31 cellular contexts compared by ENCODE assay signal in the genomic region with DNA sequence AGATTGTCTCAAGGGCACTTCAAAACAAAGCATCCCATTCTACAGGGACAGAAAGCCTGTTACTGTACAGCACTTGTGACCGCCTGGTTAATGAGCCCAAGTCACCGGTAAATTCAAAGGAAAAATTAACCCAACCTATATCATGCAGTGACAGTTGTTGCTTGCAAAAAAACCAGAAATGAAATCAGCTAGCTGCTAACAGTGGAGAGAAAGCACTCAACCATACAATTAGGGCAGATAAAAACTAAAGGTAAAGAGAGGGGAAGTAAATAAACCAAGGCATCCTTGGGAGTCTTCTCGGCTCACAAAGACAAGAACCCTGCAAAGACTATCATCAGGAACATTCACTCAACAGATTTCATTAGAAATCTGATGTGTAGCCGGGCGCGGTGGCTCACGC. TPM values are rescaled to one million over a fixed set of nuclear protein-coding genes. Genes with fewer than 3 reads are reported as not detected.
A peak's percentile ranks its signal among the peaks of the same experiment; 100 is the strongest.
DNase-seq lines count a peak whose midpoint lies in the region; ATAC-seq, FAIRE-seq and TF ChIP-seq lines count a peak whose summit lies in the region.
"Had no signal": no experiment of that assay in that cellular context is flagged by ENCODE, and none has a peak within 500 bp of the region (broad histone marks: within the 10 kb centered on the region; RNA-seq: fewer than 3 reads in every experiment).

No MANE protein-coding gene starts in this region.

- H3K27ac Mint-ChIP-seq in activated CD8-positive, alpha-beta T cell treated with anti-CD3 and anti-CD28 coated beads for 36 hours = peak overlapping the region; percentile 16
- no peak overlapping the region for H3K27ac Mint-ChIP-seq in activated CD8-positive, alpha-beta T cell treated with anti-CD3 and anti-CD28 coated beads, Interleukin-2, amount 10 ng/mL, durations not matched to agents 7 days and 5 days
- H3K27ac Mint-ChIP-seq in stimulated activated naive B cell treated with anti-CD40 and anti-IgM and Interleukin-4, amounts not matched to agents 10 μg/mL and 1 μg/mL and 100 μg/mL, for 72 hours = peak overlapping the region; percentile 63
- H3K27ac Mint-ChIP-seq: activated CD4-positive, alpha-beta memory T cell treated with anti-CD3 and anti-CD28 coated beads, Interleukin-2, amount 10 ng/mL, durations not matched to agents 7 days and 5 days had no signal

- peaks cover 7% of the 10 kb centered on the region for H3K36me3 Mint-ChIP-seq in activated CD8-positive, alpha-beta T cell treated with anti-CD3 and anti-CD28 coated beads for 36 hours (ENCODE audit: low read depth)
- peaks cover 24% of the 10 kb centered on the region for H3K36me3 Mint-ChIP-seq in activated CD8-positive, alpha-beta T cell treated with anti-CD3 and anti-CD28 coated beads, Interleukin-2, amount 10 ng/mL, durations not matched to agents 7 days and 5 days (ENCODE audit: low read depth)
- peaks cover 13 to 26% of the 10 kb centered on the region in 2 donors for H3K36me3 Mint-ChIP-seq in stimulated activated naive B cell treated with anti-CD40 and anti-IgM and Interleukin-4, amounts not matched to agents 10 μg/mL and 1 μg/mL and 100 μg/mL, for 72 hours

- peak; percentile 62 for FAIRE-seq in K562 (lab: Jason Lieb, UNC)
- FAIRE-seq: H54, TTC549, urothelium cell line had no signal

- peaks cover 83% of the 10 kb centered on the region for H3K79me2 ChIP-seq in K562 (ENCODE audit: control insufficient read depth, insufficient read depth, low read length)

- H3K27me3 ChIP-seq in K562 (ENCODE audit: control insufficient read depth in 2 of 2, insufficient read depth in 2 of 2, low read length in 2 of 2) = no peaks in the 10 kb centered on the region
- H3K27me3 ChIP-seq: gastrocnemius medialis, hepatocyte, MG63, testis had no signal

- H3K4me3 Mint-ChIP-seq in activated CD8-positive, alpha-beta T cell treated with anti-CD3 and anti-CD28 coated beads for 36 hours = no peak overlapping the region
- no peak overlapping the region for H3K4me3 Mint-ChIP-seq in activated CD8-positive, alpha-beta T cell treated with anti-CD3 and anti-CD28 coated beads, Interleukin-2, amount 10 ng/mL, durations not matched to agents 7 days and 5 days
- peak overlapping the region; percentile 21 to 34 for H3K4me3 Mint-ChIP-seq in stimulated activated naive B cell treated with anti-CD40 and anti-IgM and Interleukin-4, amounts not matched to agents 10 μg/mL and 1 μg/mL and 100 μg/mL, for 72 hours
- H3K4me3 Mint-ChIP-seq: activated CD4-positive, alpha-beta memory T cell treated with anti-CD3 and anti-CD28 coated beads, Interleukin-2, amount 10 ng/mL, durations not matched to agents 7 days and 5 days had no signal

- no peaks in the 10 kb centered on the region for H3K9me3 ChIP-seq in K562 (replicated peaks; ENCODE audit: control insufficient read depth, insufficient read depth, low read depth, low read length)
- H3K9me3 ChIP-seq: gastrocnemius medialis, MG63, testis had no signal

- no peaks in the 10 kb centered on the region for H3K27me3 Mint-ChIP-seq in activated CD8-positive, alpha-beta T cell treated with anti-CD3 and anti-CD28 coated beads for 36 hours
- no peaks in the 10 kb centered on the region for H3K27me3 Mint-ChIP-seq in activated CD8-positive, alpha-beta T cell treated with anti-CD3 and anti-CD28 coated beads, Interleukin-2, amount 10 ng/mL, durations not matched to agents 7 days and 5 days (ENCODE audit: low read depth)
- no peaks in the 10 kb centered on the region for H3K27me3 Mint-ChIP-seq in stimulated activated naive B cell treated with anti-CD40 and anti-IgM and Interleukin-4, amounts not matched to agents 10 μg/mL and 1 μg/mL and 100 μg/mL, for 72 hours
- H3K27me3 Mint-ChIP-seq: activated CD4-positive, alpha-beta memory T cell treated with anti-CD3 and anti-CD28 coated beads, Interleukin-2, amount 10 ng/mL, durations not matched to agents 7 days and 5 days; CD4-positive, alpha-beta memory T cell had no signal

- no peak for TF ChIP-seq CTCF in activated CD8-positive, alpha-beta T cell treated with anti-CD3 and anti-CD28 coated beads for 36 hours (IDR thresholded peaks at IDR 0.05)
- no peak for TF ChIP-seq CTCF in K562 (IDR thresholded peaks at IDR 0.05 in 2 of 3, conservative IDR thresholded peaks at IDR 0.05 in 1 of 3; ENCODE audit: insufficient read depth in 2 of 3, low read depth in 1 of 3, low read length in 3 of 3)

- no peak overlapping the region for H3K27ac ChIP-seq in K562 (ENCODE audit: extremely low read depth, low read depth, low read length)
- H3K27ac ChIP-seq: gastrocnemius medialis, hepatocyte had no signal

- no peak for TF ChIP-seq EP300 in K562 (IDR thresholded peaks at IDR 0.05; ENCODE audit: low read length)

- POLR2A ChIA-PET in activated CD8-positive, alpha-beta T cell treated with anti-CD3 and anti-CD28 coated beads for 36 hours (lab: Charles Lee) = no interaction called here
- POLR2A ChIA-PET in activated CD8-positive, alpha-beta T cell treated with anti-CD3 and anti-CD28 coated beads, Interleukin-2, amount 10 ng/mL, durations not matched to agents 7 days and 5 days (lab: Charles Lee) = no interaction called here
- POLR2A ChIA-PET in K562 (lab: Yijun Ruan, JAX) = no interaction called here

- DNase-seq in activated CD8-positive, alpha-beta T cell treated with anti-CD3 and anti-CD28 coated beads for 36 hours = no peak
- no peak for DNase-seq in activated CD8-positive, alpha-beta T cell treated with anti-CD3 and anti-CD28 coated beads, Interleukin-2, amount 10 ng/mL, durations not matched to agents 7 days and 5 days
- DNase-seq in NCI-H2227 (lab: John Stamatoyannopoulos, UW; ENCODE audit: unreplicated experiment) = peak; percentile 58
- no peak for DNase-seq in K562 (ENCODE audit: extremely low read depth in 1 of 4, low spot score in 3 of 4)
- DNase-seq in stimulated activated naive B cell treated with anti-CD40 and anti-IgM and Interleukin-4, amounts not matched to agents 10 μg/mL and 1 μg/mL and 100 μg/mL, for 72 hours = no peak
- no peak for DNase-seq in NCI-H2171 (lab: John Stamatoyannopoulos, UW)
- no peak for DNase-seq in effector CD8-positive, alpha-beta T cell (lab: John Stamatoyannopoulos, UW)
- DNase-seq: activated CD4-positive, alpha-beta memory T cell treated with anti-CD3 and anti-CD28 coated beads, Interleukin-2, amount 10 ng/mL, durations not matched to agents 7 days and 5 days; activated CD4-positive, alpha-beta T cell treated with anti-CD3 and anti-CD28 coated beads for 1 hour; activated effector memory CD4-positive, alpha-beta T cell treated with Interleukin-2 at 50 U/mL for 16 hours; CD4-positive, alpha-beta memory T cell; central memory CD4-positive, alpha-beta T cell; dermis blood vessel endothelial cell; DMS 273 treated with DMSO at 0.1 percent for 48 hours; gastrocnemius medialis; KBM-7; left colon; MG63; NCI-H2107; NCI-H510A treated with DMSO at 0.1 percent for 48 hours; occipital lobe; SHP77 treated with DMSO at 0.1 percent for 48 hours; stimulated activated CD4-positive, alpha-beta T cell treated with anti-CD3 and anti-CD28 coated beads, Interleukin-4, amount 100 ng/mL, for 4 hours; stimulated activated naive CD8-positive, alpha-beta T cell treated with anti-CD3 and anti-CD28 coated beads, Interleukin-15, Interleukin-2, amounts not matched to agents 100 U/mL and 50 U/mL, for 24 hours; T-helper 1 cell; testis had no signal

- H3K4me3 ChIP-seq in K562 = no peak overlapping the region
- H3K4me3 ChIP-seq: gastrocnemius medialis, hepatocyte, MG63, testis had no signal

- BruUV-seq in K562 (replicated peaks; lab: Mats Ljungman, UMichigan) = no TSS peak

- WGBS in K562 (ENCODE audit: insufficient coverage, low coverage, missing lambda C conversion rate) = 82% methylated on average over 7 of the region's 7 CpGs

- no peak overlapping the region for H3K4me2 ChIP-seq in K562 (ENCODE audit: insufficient read depth, low read length)
- H3K4me2 ChIP-seq: hepatocyte had no signal

- TF ChIP-seq RAD21 in K562 (CRISPR knock-in tag; conservative IDR thresholded peaks at IDR 0.05 in 1 of 2, IDR thresholded peaks at IDR 0.05 in 1 of 2) = no peak

- ATAC-seq in activated CD8-positive, alpha-beta T cell treated with anti-CD3 and anti-CD28 coated beads for 36 hours = no peak
- no peak for ATAC-seq in activated CD8-positive, alpha-beta T cell treated with anti-CD3 and anti-CD28 coated beads, Interleukin-2, amount 10 ng/mL, durations not matched to agents 7 days and 5 days
- ATAC-seq in K562 (no peak), HG03442 (IDR thresholded peaks at IDR 0.05; ENCODE audit: unreplicated experiment) (no peak)
- peak; percentile 91 to 92 for ATAC-seq in stimulated activated naive B cell treated with anti-CD40 and anti-IgM and Interleukin-4, amounts not matched to agents 10 μg/mL and 1 μg/mL and 100 μg/mL, for 72 hours (replicated peaks)
- ATAC-seq: gastrocnemius medialis; left colon; stimulated activated naive CD8-positive, alpha-beta T cell treated with anti-CD3 and anti-CD28 coated beads, Interleukin-15, Interleukin-2, amounts not matched to agents 100 U/mL and 50 U/mL, for 24 hours had no signal

- in situ Hi-C loops in K562 (cut with MboI) = no loop called here

- peaks cover 7 to 13% of the 10 kb centered on the region in 2 experiments; a peak in 3 of 5 replicates for H3K4me1 ChIP-seq in K562 (replicated peaks in 1 of 2; ENCODE audit: control insufficient read depth in 2 of 2, insufficient read depth in 2 of 2, low read length in 2 of 2)

- CTCF ChIA-PET in activated CD8-positive, alpha-beta T cell treated with anti-CD3 and anti-CD28 coated beads for 36 hours (lab: Charles Lee) = interaction anchor here (6.1 kb wide), 1 partner anchor 25 kb away, joined by 46 read pairs; the partner anchor contains the start of gene PSMC3IP
- CTCF ChIA-PET in activated CD8-positive, alpha-beta T cell treated with anti-CD3 and anti-CD28 coated beads, Interleukin-2, amount 10 ng/mL, durations not matched to agents 7 days and 5 days (lab: Charles Lee) = no interaction called here
- CTCF ChIA-PET in K562 (lab: Yijun Ruan, JAX; ENCODE audit: low intra/inter-chr PET ratio) = interaction anchor here (0.5 kb wide), 1 partner anchor 10 kb away, joined by 3 read pairs; no protein-coding TSS in a partner anchor

- no peak overlapping the region for H2AFZ ChIP-seq in K562 (ENCODE audit: low read depth, low read length)
- H2AFZ ChIP-seq: hepatocyte had no signal

- intact Hi-C loops in activated CD8-positive, alpha-beta T cell treated with anti-CD3 and anti-CD28 coated beads for 36 hours (cut with micrococcal nuclease) = no loop called here
- intact Hi-C loops in K562 (cut with micrococcal nuclease) = no loop called here

- TF ChIP-seq POLR2A in K562 (conservative IDR thresholded peaks at IDR 0.05) = no peak

- peaks cover 53% of the 10 kb centered on the region for H3K4me1 Mint-ChIP-seq in activated CD8-positive, alpha-beta T cell treated with anti-CD3 and anti-CD28 coated beads for 36 hours (ENCODE audit: low read depth)
- peaks cover 47% of the 10 kb centered on the region for H3K4me1 Mint-ChIP-seq in activated CD8-positive, alpha-beta T cell treated with anti-CD3 and anti-CD28 coated beads, Interleukin-2, amount 10 ng/mL, durations not matched to agents 7 days and 5 days (ENCODE audit: low read depth)
- H3K4me1 Mint-ChIP-seq in stimulated activated naive B cell treated with anti-CD40 and anti-IgM and Interleukin-4, amounts not matched to agents 10 μg/mL and 1 μg/mL and 100 μg/mL, for 72 hours = peaks cover 34 to 70% of the 10 kb centered on the region in 2 donors

- peaks cover 3% of the 10 kb centered on the region; the same call in 1 of the 2 replicates for H4K20me1 ChIP-seq in K562 (replicated peaks; ENCODE audit: control insufficient read depth, insufficient read depth, low read length)

- peaks cover 2% of the 10 kb centered on the region for H3K36me3 ChIP-seq in K562 (ENCODE audit: control insufficient read depth, insufficient read depth, low read length)
- H3K36me3 ChIP-seq: gastrocnemius medialis had no signal

- no peaks in the 10 kb centered on the region for H3K9me1 ChIP-seq in K562 (ENCODE audit: control insufficient read depth, insufficient read depth, low read length)

- H3K9me3 Mint-ChIP-seq in activated CD8-positive, alpha-beta T cell treated with anti-CD3 and anti-CD28 coated beads for 36 hours = no peaks in the 10 kb centered on the region
- no peaks in the 10 kb centered on the region for H3K9me3 Mint-ChIP-seq in activated CD8-positive, alpha-beta T cell treated with anti-CD3 and anti-CD28 coated beads, Interleukin-2, amount 10 ng/mL, durations not matched to agents 7 days and 5 days (ENCODE audit: insufficient read depth)
- no peaks in the 10 kb centered on the region for H3K9me3 Mint-ChIP-seq in stimulated activated naive B cell treated with anti-CD40 and anti-IgM and Interleukin-4, amounts not matched to agents 10 μg/mL and 1 μg/mL and 100 μg/mL, for 72 hours
- H3K9me3 Mint-ChIP-seq: activated CD4-positive, alpha-beta memory T cell treated with anti-CD3 and anti-CD28 coated beads, Interleukin-2, amount 10 ng/mL, durations not matched to agents 7 days and 5 days; CD4-positive, alpha-beta memory T cell had no signal

- no peak overlapping the region for H3K9ac ChIP-seq in K562 (ENCODE audit: insufficient read depth in 1 of 2, low read depth in 2 of 2, low read length in 2 of 2)

RNA-seq across cellular contexts. Expression of gene RETREG3, which starts 5.9 kb away (rescaled TPM):
- 10 to 100 TPM; 25.0 to 28.2 TPM for total RNA-seq in activated CD8-positive, alpha-beta T cell treated with anti-CD3 and anti-CD28 coated beads for 36 hours
- 10 to 100 TPM; 53.6 to 54.7 TPM for total RNA-seq in activated CD8-positive, alpha-beta T cell treated with anti-CD3 and anti-CD28 coated beads, Interleukin-2, amount 10 ng/mL, durations not matched to agents 7 days and 5 days
- total RNA-seq in K562 (2011; cell fraction: chromatin; rRNA removed; ENCODE audit: low replicate concordance) = 79.8 and 135 TPM in 2 replicates
- total RNA-seq in K562 (2011; cell fraction: nucleolus; rRNA removed) = 81.9 and 89.6 TPM in 2 replicates
- 93.5 and 119 TPM in 2 replicates for total RNA-seq in K562 (2011; cell fraction: nucleoplasm; rRNA removed)
- 16.9 and 23.5 TPM in 2 replicates for total RNA-seq in K562 (2014; rRNA removed)
- total RNA-seq in K562 (2014; rRNA removed; fragmentation: Illumina TruSeq; extraction: Trizol) = 25.6 and 26.4 TPM in 2 replicates
- total RNA-seq in K562 (2015; rRNA removed; fragmentation: Illumina TruSeq; extraction: Trizol) = 19.6 and 20.9 TPM in 2 replicates
- 35.7 and 39.0 TPM in 2 replicates for total RNA-seq in K562 (2021)
- 23.9 and 24.5 TPM in 2 replicates for polyA plus RNA-seq in K562 (2011; rRNA removed)
- 20.1 and 25.9 TPM in 2 replicates for polyA plus RNA-seq in K562 (2011; cell fraction: cytosol; rRNA removed)
- 22.8 and 41.6 TPM in 2 replicates for polyA plus RNA-seq in K562 (2011; cell fraction: nucleus; rRNA removed)
- polyA plus RNA-seq in K562 (2012) = 15.5 and 15.6 TPM in 2 replicates
- 16.5 and 17.4 TPM in 2 replicates for polyA plus RNA-seq in K562 (2014; fragmentation: Illumina TruSeq; extraction: Trizol)
- 1 to 10 TPM; 4.1 to 5.3 TPM for polyA plus RNA-seq in K562 (2014; fragmentation: Nextera tagmentation; extraction: Ambion mirVana)
- 14.2 and 14.6 TPM in 2 replicates for polyA plus RNA-seq in K562 (2014; rRNA removed)
- 37.6 and 78.2 TPM in 2 replicates for polyA minus RNA-seq in K562 (2011; rRNA and poly(A)+ RNA removed)
- polyA minus RNA-seq in K562 (2011; cell fraction: cytosol; rRNA and poly(A)+ RNA removed) = 16.0 and 33.6 TPM in 2 replicates
- polyA minus RNA-seq in K562 (2011; cell fraction: nucleus; rRNA and poly(A)+ RNA removed) = 18.4 and 19.0 TPM in 2 replicates

RNA-seq across cellular contexts. Expression of gene TUBG1, which starts 6.2 kb away (rescaled TPM):
- 10 to 100 TPM; 79.5 to 82.4 TPM for total RNA-seq in activated CD8-positive, alpha-beta T cell treated with anti-CD3 and anti-CD28 coated beads for 36 hours
- total RNA-seq in activated CD8-positive, alpha-beta T cell treated with anti-CD3 and anti-CD28 coated beads, Interleukin-2, amount 10 ng/mL, durations not matched to agents 7 days and 5 days = 10 to 100 TPM; 82.3 to 83.4 TPM
- total RNA-seq in K562 (2011; cell fraction: chromatin; rRNA removed; ENCODE audit: low replicate concordance) = 35.3 and 79.8 TPM in 2 replicates
- total RNA-seq in K562 (2011; cell fraction: nucleolus; rRNA removed) = 46.3 and 58.9 TPM in 2 replicates
- 54.0 and 66.2 TPM in 2 replicates for total RNA-seq in K562 (2011; cell fraction: nucleoplasm; rRNA removed)
- total RNA-seq in K562 (2014; rRNA removed) (89.5 and 116 TPM in 2 replicates), K562 (2014; rRNA removed; fragmentation: Illumina TruSeq; extraction: Trizol) (33.7 and 40.1 TPM in 2 replicates), K562 (2015; rRNA removed; fragmentation: Illumina TruSeq; extraction: Trizol) (64.4 and 65.4 TPM in 2 replicates), K562 (2021) (115 and 117 TPM in 2 replicates)
- polyA plus RNA-seq in K562 (2011; rRNA removed) (46.1 and 46.9 TPM in 2 replicates), K562 (2014; fragmentation: Illumina TruSeq; extraction: Trizol) (147 and 163 TPM in 2 replicates), K562 (2014; fragmentation: Nextera tagmentation; extraction: Ambion mirVana) (10 to 100 TPM; 33.1 to 66.0 TPM), K562 (2014; rRNA removed) (68.3 and 77.8 TPM in 2 replicates)
- 94.0 and 218 TPM in 2 replicates for polyA plus RNA-seq in K562 (2011; cell fraction: cytosol; rRNA removed)
- 89.8 and 181 TPM in 2 replicates for polyA plus RNA-seq in K562 (2011; cell fraction: nucleus; rRNA removed)
- polyA plus RNA-seq in K562 (2012) = 117 and 186 TPM in 2 replicates
- 28.6 and 72.5 TPM in 2 replicates for polyA minus RNA-seq in K562 (2011; rRNA and poly(A)+ RNA removed)
- 53.4 and 81.5 TPM in 2 replicates for polyA minus RNA-seq in K562 (2011; cell fraction: cytosol; rRNA and poly(A)+ RNA removed)
- polyA minus RNA-seq in K562 (2011; cell fraction: nucleus; rRNA and poly(A)+ RNA removed) = 30.7 and 31.3 TPM in 2 replicates

RNA-seq across cellular contexts. Expression of gene PSMC3IP, which starts 25.8 kb away (rescaled TPM):
- 10 to 100 TPM; 18.1 to 21.4 TPM for total RNA-seq in activated CD8-positive, alpha-beta T cell treated with anti-CD3 and anti-CD28 coated beads for 36 hours
- 10 to 100 TPM; 19.2 to 21.8 TPM for total RNA-seq in activated CD8-positive, alpha-beta T cell treated with anti-CD3 and anti-CD28 coated beads, Interleukin-2, amount 10 ng/mL, durations not matched to agents 7 days and 5 days
- 63.5 and 83.8 TPM in 2 replicates for total RNA-seq in K562 (2011; cell fraction: chromatin; rRNA removed; ENCODE audit: low replicate concordance)
- total RNA-seq in K562 (2011; cell fraction: nucleolus; rRNA removed) = 39.0 and 45.4 TPM in 2 replicates
- total RNA-seq in K562 (2011; cell fraction: nucleoplasm; rRNA removed) = 59.4 and 78.8 TPM in 2 replicates
- total RNA-seq in K562 (2014; rRNA removed) (46.7 and 50.8 TPM in 2 replicates), K562 (2014; rRNA removed; fragmentation: Illumina TruSeq; extraction: Trizol) (28.1 and 31.6 TPM in 2 replicates), K562 (2015; rRNA removed; fragmentation: Illumina TruSeq; extraction: Trizol) (26.2 and 27.9 TPM in 2 replicates), K562 (2021) (29.3 and 34.4 TPM in 2 replicates)
- polyA plus RNA-seq in K562 (2011; rRNA removed) (25.6 and 32.8 TPM in 2 replicates), K562 (2014; fragmentation: Illumina TruSeq; extraction: Trizol) (48.3 and 50.5 TPM in 2 replicates), K562 (2014; fragmentation: Nextera tagmentation; extraction: Ambion mirVana) (10 to 100 TPM; 13.8 to 16.0 TPM), K562 (2014; rRNA removed) (64.0 and 65.6 TPM in 2 replicates)
- polyA plus RNA-seq in K562 (2011; cell fraction: cytosol; rRNA removed) = 11.3 and 14.9 TPM in 2 replicates
- 96.3 and 104 TPM in 2 replicates for polyA plus RNA-seq in K562 (2011; cell fraction: nucleus; rRNA removed)
- polyA plus RNA-seq in K562 (2012) = 33.2 and 36.0 TPM in 2 replicates
- polyA minus RNA-seq in K562 (2011; rRNA and poly(A)+ RNA removed) = 17.9 and 20.6 TPM in 2 replicates
- polyA minus RNA-seq in K562 (2011; cell fraction: cytosol; rRNA and poly(A)+ RNA removed) = 4.3 and 7.2 TPM in 2 replicates
- 24.5 and 27.0 TPM in 2 replicates for polyA minus RNA-seq in K562 (2011; cell fraction: nucleus; rRNA and poly(A)+ RNA removed)

RNA-seq across cellular contexts. Expression of gene MLX, which starts 36.4 kb away (rescaled TPM):
- 10 to 100 TPM; 42.7 to 45.9 TPM for total RNA-seq in activated CD8-positive, alpha-beta T cell treated with anti-CD3 and anti-CD28 coated beads for 36 hours
- total RNA-seq in activated CD8-positive, alpha-beta T cell treated with anti-CD3 and anti-CD28 coated beads, Interleukin-2, amount 10 ng/mL, durations not matched to agents 7 days and 5 days = 10 to 100 TPM; 65.8 to 65.9 TPM
- total RNA-seq in K562 (2011; cell fraction: chromatin; rRNA removed; ENCODE audit: low replicate concordance) = 94.6 and 259 TPM in 2 replicates
- 158 and 168 TPM in 2 replicates for total RNA-seq in K562 (2011; cell fraction: nucleolus; rRNA removed)
- total RNA-seq in K562 (2011; cell fraction: nucleoplasm; rRNA removed) = 148 and 161 TPM in 2 replicates
- total RNA-seq in K562 (2014; rRNA removed) (42.9 and 51.6 TPM in 2 replicates), K562 (2014; rRNA removed; fragmentation: Illumina TruSeq; extraction: Trizol) (41.2 and 45.4 TPM in 2 replicates), K562 (2015; rRNA removed; fragmentation: Illumina TruSeq; extraction: Trizol) (47.6 and 48.6 TPM in 2 replicates), K562 (2021) (50.0 and 55.1 TPM in 2 replicates)
- polyA plus RNA-seq in K562 (2011; rRNA removed) (41.8 and 58.9 TPM in 2 replicates), K562 (2014; fragmentation: Illumina TruSeq; extraction: Trizol) (71.5 and 84.2 TPM in 2 replicates), K562 (2014; fragmentation: Nextera tagmentation; extraction: Ambion mirVana) (100 to 1,000 TPM in 1 of 2 experiments, 10 to 100 TPM in 1; 82.7 to 100 TPM), K562 (2014; rRNA removed) (71.3 and 82.0 TPM in 2 replicates)
- 35.1 and 46.5 TPM in 2 replicates for polyA plus RNA-seq in K562 (2011; cell fraction: cytosol; rRNA removed)
- 76.8 and 145 TPM in 2 replicates for polyA plus RNA-seq in K562 (2011; cell fraction: nucleus; rRNA removed)
- polyA plus RNA-seq in K562 (2012) = 46.8 and 71.4 TPM in 2 replicates
- polyA minus RNA-seq in K562 (2011; rRNA and poly(A)+ RNA removed) = 42.5 and 66.7 TPM in 2 replicates
- polyA minus RNA-seq in K562 (2011; cell fraction: cytosol; rRNA and poly(A)+ RNA removed) = 16.9 and 28.1 TPM in 2 replicates
- 36.9 and 49.1 TPM in 2 replicates for polyA minus RNA-seq in K562 (2011; cell fraction: nucleus; rRNA and poly(A)+ RNA removed)

RNA-seq across cellular contexts. Expression of gene COASY, which starts 41.4 kb away (rescaled TPM):
- total RNA-seq in activated CD8-positive, alpha-beta T cell treated with anti-CD3 and anti-CD28 coated beads for 36 hours = 10 to 100 TPM; 59.5 to 60.9 TPM
- total RNA-seq in activated CD8-positive, alpha-beta T cell treated with anti-CD3 and anti-CD28 coated beads, Interleukin-2, amount 10 ng/mL, durations not matched to agents 7 days and 5 days = 10 to 100 TPM; 54.8 to 62.1 TPM
- total RNA-seq in K562 (2011; cell fraction: chromatin; rRNA removed; ENCODE audit: low replicate concordance) = 117 and 276 TPM in 2 replicates
- 148 and 164 TPM in 2 replicates for total RNA-seq in K562 (2011; cell fraction: nucleolus; rRNA removed)
- total RNA-seq in K562 (2011; cell fraction: nucleoplasm; rRNA removed) = 145 and 162 TPM in 2 replicates
- total RNA-seq in K562 (2014; rRNA removed) (43.5 and 62.9 TPM in 2 replicates), K562 (2014; rRNA removed; fragmentation: Illumina TruSeq; extraction: Trizol) (33.3 and 43.2 TPM in 2 replicates), K562 (2015; rRNA removed; fragmentation: Illumina TruSeq; extraction: Trizol) (25.4 and 32.0 TPM in 2 replicates), K562 (2021) (167 and 175 TPM in 2 replicates)
- polyA plus RNA-seq in K562 (2011; rRNA removed) (38.7 and 58.6 TPM in 2 replicates), K562 (2014; fragmentation: Illumina TruSeq; extraction: Trizol) (99.8 and 139 TPM in 2 replicates), K562 (2014; fragmentation: Nextera tagmentation; extraction: Ambion mirVana) (10 to 100 TPM; 62.3 to 80.6 TPM), K562 (2014; rRNA removed) (80.5 and 95.2 TPM in 2 replicates)
- polyA plus RNA-seq in K562 (2011; cell fraction: cytosol; rRNA removed) = 34.8 and 93.5 TPM in 2 replicates
- 262 and 432 TPM in 2 replicates for polyA plus RNA-seq in K562 (2011; cell fraction: nucleus; rRNA removed)
- 137 and 160 TPM in 2 replicates for polyA plus RNA-seq in K562 (2012)
- 19.9 and 27.4 TPM in 2 replicates for polyA minus RNA-seq in K562 (2011; rRNA and poly(A)+ RNA removed)
- 39.1 and 51.2 TPM in 2 replicates for polyA minus RNA-seq in K562 (2011; cell fraction: cytosol; rRNA and poly(A)+ RNA removed)
- 39.4 and 40.0 TPM in 2 replicates for polyA minus RNA-seq in K562 (2011; cell fraction: nucleus; rRNA and poly(A)+ RNA removed)

Comparison
In these comparisons a context has a peak if more than half of its experiments do, and no peak if none do; other contexts are left out.
1. ATAC-seq: peak in stimulated activated naive B cell treated with anti-CD40 and anti-IgM and Interleukin-4, amounts not matched to agents 10 μg/mL and 1 μg/mL and 100 μg/mL, for 72 hours (2 of 2); none in activated CD8-positive, alpha-beta T cell treated with anti-CD3 and anti-CD28 coated beads for 36 hours (single experiment), activated CD8-positive, alpha-beta T cell treated with anti-CD3 and anti-CD28 coated beads, Interleukin-2, amount 10 ng/mL, durations not matched to agents 7 days and 5 days (single experiment), K562 (single experiment) and HG03442 (single experiment).
2. H3K4me3 Mint-ChIP-seq: peak in stimulated activated naive B cell treated with anti-CD40 and anti-IgM and Interleukin-4, amounts not matched to agents 10 μg/mL and 1 μg/mL and 100 μg/mL, for 72 hours (2 of 2); none in activated CD8-positive, alpha-beta T cell treated with anti-CD3 and anti-CD28 coated beads for 36 hours (single experiment) and activated CD8-positive, alpha-beta T cell treated with anti-CD3 and anti-CD28 coated beads, Interleukin-2, amount 10 ng/mL, durations not matched to agents 7 days and 5 days (single experiment).